In the genomic region with DNA sequence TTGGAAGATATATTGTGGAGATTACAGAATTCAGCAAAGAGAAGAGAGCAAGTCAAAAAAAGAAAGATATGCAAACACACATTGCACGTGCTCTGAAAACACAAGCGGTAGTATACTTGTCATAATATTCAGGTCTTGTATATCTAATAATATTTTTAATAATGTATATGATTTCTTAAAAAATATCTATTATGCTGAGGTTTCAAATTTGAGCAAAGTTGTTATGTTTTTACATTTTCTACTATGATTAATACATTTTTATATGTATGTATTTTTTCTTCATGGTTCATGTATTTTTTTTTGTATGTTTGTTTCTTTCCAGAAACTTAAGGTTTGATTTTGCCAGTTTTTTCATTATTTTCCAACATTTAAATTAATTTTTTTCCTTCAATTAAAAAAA, we compare ENCODE assay signal across 18 cellular contexts.
DNase-seq lines count a peak whose midpoint lies in the region; ATAC-seq, FAIRE-seq and TF ChIP-seq lines count a peak whose summit lies in the region.
"Had no signal": no experiment of that assay in that cellular context is flagged by ENCODE, and none has a peak within 500 bp of the region (broad histone marks: within the 10 kb centered on the region; RNA-seq: fewer than 3 reads in every experiment).

No MANE protein-coding gene starts in this region.

- WGBS in K562 (ENCODE audit: insufficient coverage, low coverage, missing lambda C conversion rate): 59% methylated on average over 2 of the region's 2 CpGs

- H3K4me1 ChIP-seq in K562 (replicated peaks in 1 of 2; ENCODE audit: control insufficient read depth in 2 of 2, insufficient read depth in 2 of 2, low read length in 2 of 2): no peaks in the 10 kb centered on the region
- H3K4me1 ChIP-seq: BLaER1, Caco-2 had no signal

- POLR2A ChIA-PET in K562 (lab: Yijun Ruan, JAX): no interaction called here

- intact Hi-C loops in K562 (cut with micrococcal nuclease): no loop called here

- no peak overlapping the region for H2AFZ ChIP-seq in K562 (ENCODE audit: low read depth, low read length)
- H2AFZ ChIP-seq: GM23338 had no signal

- FAIRE-seq in G401.6 (lab: Jason Lieb, UNC) (peak; percentile 79), K562 (lab: Jason Lieb, UNC) (no peak), frontal cortex (lab: Jason Lieb, UNC) (peak; percentile 80)
- FAIRE-seq: GM12878 had no signal

- H3K9me3 ChIP-seq in K562 (replicated peaks; ENCODE audit: control insufficient read depth, insufficient read depth, low read depth, low read length): no peaks in the 10 kb centered on the region
- H3K9me3 ChIP-seq: Caco-2 had no signal

- CTCF ChIA-PET in K562 (lab: Yijun Ruan, JAX; ENCODE audit: low intra/inter-chr PET ratio): no interaction called here

- no TSS peak for BruUV-seq in K562 (replicated peaks; lab: Mats Ljungman, UMichigan)

- TF ChIP-seq POLR2A in K562 (conservative IDR thresholded peaks at IDR 0.05): no peak

- no peak for ATAC-seq in K562
- ATAC-seq in HG02981 (IDR thresholded peaks at IDR 0.05; ENCODE audit: unreplicated experiment): no peak
- ATAC-seq in HG03139 (IDR thresholded peaks at IDR 0.05; ENCODE audit: unreplicated experiment): no peak
- ATAC-seq: CD8-positive, alpha-beta T cell; GM12878; GM23338; HCT116 had no signal

- H3K36me3 ChIP-seq in K562 (ENCODE audit: control insufficient read depth, insufficient read depth, low read length): no peaks in the 10 kb centered on the region
- H3K36me3 ChIP-seq: BLaER1 had no signal

- 0 out of 2 replicates have a peak, but pooled peaks cover 5% of the 10 kb centered on the region for H4K20me1 ChIP-seq in K562 (replicated peaks; ENCODE audit: control insufficient read depth, insufficient read depth, low read length)
- H4K20me1 ChIP-seq: BLaER1 had no signal

- no peak for TF ChIP-seq EP300 in K562 (IDR thresholded peaks at IDR 0.05; ENCODE audit: low read length)

- no peak overlapping the region for H3K4me3 ChIP-seq in K562
- H3K4me3 ChIP-seq: BLaER1, GM12878, GM23338 had no signal

- TF ChIP-seq CTCF in K562 (IDR thresholded peaks at IDR 0.05 in 2 of 3, conservative IDR thresholded peaks at IDR 0.05 in 1 of 3; ENCODE audit: insufficient read depth in 2 of 3, low read depth in 1 of 3, low read length in 3 of 3): no peak

- no peak for TF ChIP-seq RAD21 in K562 (CRISPR knock-in tag; conservative IDR thresholded peaks at IDR 0.05 in 1 of 2, IDR thresholded peaks at IDR 0.05 in 1 of 2)

- no peak overlapping the region for H3K27ac ChIP-seq in K562 (ENCODE audit: extremely low read depth, low read depth, low read length)
- H3K27ac ChIP-seq: BLaER1, C4-2B had no signal

- no peak overlapping the region for H3K9ac ChIP-seq in K562 (ENCODE audit: insufficient read depth in 1 of 2, low read depth in 2 of 2, low read length in 2 of 2)
- H3K9ac ChIP-seq: BLaER1 had no signal

- DNase-seq in K562 (ENCODE audit: extremely low read depth in 1 of 4, low spot score in 3 of 4) (no peak), frontal cortex (ENCODE audit: low spot score in 2 of 2) (no peak)
- DNase-seq in stimulated activated CD4-positive, alpha-beta T cell treated with anti-CD3 and anti-CD28 coated beads, Interleukin-2, amount 100 ng/mL, for 48 hours: no peak
- DNase-seq: Caco-2; CD4-positive, CD25-positive, alpha-beta regulatory T cell; CD8-positive, alpha-beta T cell; DMS153; DND-41; GDM1; H9 had no signal

- H3K9me1 ChIP-seq in K562 (ENCODE audit: control insufficient read depth, insufficient read depth, low read length): no peaks in the 10 kb centered on the region

- no peaks in the 10 kb centered on the region for H3K27me3 ChIP-seq in K562 (ENCODE audit: control insufficient read depth in 2 of 2, insufficient read depth in 2 of 2, low read length in 2 of 2)
- H3K27me3 ChIP-seq: BLaER1 had no signal

- H3K79me2 ChIP-seq in K562 (ENCODE audit: control insufficient read depth, insufficient read depth, low read length): peaks cover 3% of the 10 kb centered on the region; the same call in 1 of the 3 replicates

- no peak overlapping the region for H3K4me2 ChIP-seq in K562 (ENCODE audit: insufficient read depth, low read length)
- H3K4me2 ChIP-seq: BLaER1, GM23338 had no signal

- in situ Hi-C loops in K562 (cut with MboI): no loop called here

TF ChIP-seq in K562, 482 proteins besides CTCF, POLR2A, EP300 and RAD21:
- TF ChIP-seq GATAD2A (IDR thresholded peaks at IDR 0.05) (no peak), ZNF316 (IDR thresholded peaks at IDR 0.05) (peak; percentile 79), ZNF146 (CRISPR knock-in tag; IDR thresholded peaks at IDR 0.05; ENCODE audit: unreplicated experiment) (no peak), MIER1 (IDR thresholded peaks at IDR 0.05; ENCODE audit: low read depth) (no peak), ZBED1 (IDR thresholded peaks at IDR 0.05) (no peak), C11orf30 (IDR thresholded peaks at IDR 0.05; ENCODE audit: low read depth) (peak; percentile 53; the same call in 1 of the 2 replicates), GATA2 (CRISPR knock-in tag; IDR thresholded peaks at IDR 0.05) (no peak)
- TF ChIP-seq, protein P1, sequence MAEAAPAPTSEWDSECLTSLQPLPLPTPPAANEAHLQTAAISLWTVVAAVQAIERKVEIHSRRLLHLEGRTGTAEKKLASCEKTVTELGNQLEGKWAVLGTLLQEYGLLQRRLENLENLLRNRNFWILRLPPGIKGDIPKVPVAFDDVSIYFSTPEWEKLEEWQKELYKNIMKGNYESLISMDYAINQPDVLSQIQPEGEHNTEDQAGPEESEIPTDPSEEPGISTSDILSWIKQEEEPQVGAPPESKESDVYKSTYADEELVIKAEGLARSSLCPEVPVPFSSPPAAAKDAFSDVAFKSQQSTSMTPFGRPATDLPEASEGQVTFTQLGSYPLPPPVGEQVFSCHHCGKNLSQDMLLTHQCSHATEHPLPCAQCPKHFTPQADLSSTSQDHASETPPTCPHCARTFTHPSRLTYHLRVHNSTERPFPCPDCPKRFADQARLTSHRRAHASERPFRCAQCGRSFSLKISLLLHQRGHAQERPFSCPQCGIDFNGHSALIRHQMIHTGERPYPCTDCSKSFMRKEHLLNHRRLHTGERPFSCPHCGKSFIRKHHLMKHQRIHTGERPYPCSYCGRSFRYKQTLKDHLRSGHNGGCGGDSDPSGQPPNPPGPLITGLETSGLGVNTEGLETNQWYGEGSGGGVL (CRISPR knock-in tag; IDR thresholded peaks at IDR 0.05): no peak
